ENCODE assay signal across 2 cellular contexts in genomic region chr5:93583799-93584530, GRCh38.
TF ChIP-seq lines count a peak whose summit lies in the region.

No MANE protein-coding gene starts in this region.

TF ChIP-seq in HEK293, 187 proteins besides CTCF, POLR2A, EP300 and RAD21:
- no peak for TF ChIP-seq ZNF416 (tag by site-specific recombination; IDR thresholded peaks at IDR 0.05)
- TF ChIP-seq ZNF24 (tag by site-specific recombination; IDR thresholded peaks at IDR 0.05), result no peak
- TF ChIP-seq ZBTB8A (tag by site-specific recombination; IDR thresholded peaks at IDR 0.05), result peak; percentile 28
- TF ChIP-seq FEZF1 (tag by site-specific recombination; IDR thresholded peaks at IDR 0.05), result peak; percentile 80
- peak; percentile 44; the same call in 1 of the 2 replicates for TF ChIP-seq ZBTB20 (tag by site-specific recombination; IDR thresholded peaks at IDR 0.05)
- 0 out of 2 replicates have a peak, but pooled peaks have one; percentile 20 for TF ChIP-seq ZNF660 (tag by site-specific recombination; IDR thresholded peaks at IDR 0.05)
- TF ChIP-seq ZNF335 (tag by site-specific recombination; conservative IDR thresholded peaks at IDR 0.05), result peak; percentile 67
- TF ChIP-seq ZBTB26 (tag by site-specific recombination; optimal IDR thresholded peaks at IDR 0.05), result peak; percentile 63

TF ChIP-seq in K562, 482 proteins besides CTCF, POLR2A, EP300 and RAD21:
- TF ChIP-seq ZNF512 (tag; IDR thresholded peaks at IDR 0.05), result 0 out of 2 replicates have a peak, but pooled peaks have one; percentile 0
- no peak for TF ChIP-seq MLX (CRISPR knock-in tag; conservative IDR thresholded peaks at IDR 0.05)
